ENCODE assay signal across 8 cellular contexts in genomic region chr3:45841701-45842491, GRCh38. TPM values are rescaled to one million over a fixed set of nuclear protein-coding genes. Genes with fewer than 3 reads are reported as not detected.
DNase-seq lines count a peak whose midpoint lies in the region; ATAC-seq lines count a peak whose summit lies in the region.

Gene LZTFL1, minus strand, starts transcription at chr3:45842119. Its CDS starts 128 bp downstream, at chr3:45841991.

- DNase-seq in DMS 273 treated with DMSO at 0.1 percent for 48 hours (lab: John Stamatoyannopoulos, UW) (peak; percentile 92), Kasumi-1 (lab: John Stamatoyannopoulos, UW) (peak; percentile 97 to 98), RPMI8226 (peak; percentile 98), fibroblast of peridontal ligament (ENCODE audit: extremely low read depth) (peak; percentile 99)
- DNase-seq in naive thymus-derived CD8-positive, alpha-beta T cell: peak; percentile 67 to 95 (median 90)

- POLR2A ChIA-PET in naive thymus-derived CD8-positive, alpha-beta T cell (lab: Charles Lee): interaction anchor here (0.8 to 0.9 kb wide), 2 partner anchors 49 to 148 kb away, joined by 3 read pairs; no protein-coding TSS in a partner anchor

- no peaks in the 10 kb centered on the region for H3K4me1 Mint-ChIP-seq in activated T-helper 17 cell treated with anti-CD3 and anti-CD28 coated beads, Interleukin-2, amount 50 U/mL, for 72 hours
- peaks cover 15 to 34% (median 18%) of the 10 kb centered on the region in 4 donors for H3K4me1 Mint-ChIP-seq in naive thymus-derived CD8-positive, alpha-beta T cell
- H3K4me1 Mint-ChIP-seq in stimulated activated memory B cell treated with anti-CD40 and anti-IgM and Interleukin-4, amounts not matched to agents 10 μg/mL and 1 μg/mL and 100 μg/mL, for 72 hours: peaks cover 12% of the 10 kb centered on the region

- peaks cover 3% of the 10 kb centered on the region for H3K27me3 Mint-ChIP-seq in activated T-helper 17 cell treated with anti-CD3 and anti-CD28 coated beads, Interleukin-2, amount 50 U/mL, for 72 hours
- H3K27me3 Mint-ChIP-seq in naive thymus-derived CD8-positive, alpha-beta T cell: peaks cover 0 to 2% (median 0%) of the 10 kb centered on the region in 5 donors
- H3K27me3 Mint-ChIP-seq in stimulated activated memory B cell treated with anti-CD40 and anti-IgM and Interleukin-4, amounts not matched to agents 10 μg/mL and 1 μg/mL and 100 μg/mL, for 72 hours: no peaks in the 10 kb centered on the region

- ATAC-seq in GM21737 (IDR thresholded peaks at IDR 0.05; ENCODE audit: unreplicated experiment): peak; percentile 84
- peak; percentile 96 for ATAC-seq in activated T-helper 17 cell treated with anti-CD3 and anti-CD28 coated beads, Interleukin-2, amount 50 U/mL, for 72 hours (replicated peaks)
- ATAC-seq in naive thymus-derived CD8-positive, alpha-beta T cell: peak; percentile 88 to 92
- ATAC-seq in stimulated activated memory B cell treated with anti-CD40 and anti-IgM and Interleukin-4, amounts not matched to agents 10 μg/mL and 1 μg/mL and 100 μg/mL, for 72 hours: peak; percentile 99

- no peaks in the 10 kb centered on the region for H3K9me3 Mint-ChIP-seq in activated T-helper 17 cell treated with anti-CD3 and anti-CD28 coated beads, Interleukin-2, amount 50 U/mL, for 72 hours
- H3K9me3 Mint-ChIP-seq in naive thymus-derived CD8-positive, alpha-beta T cell: no peaks in the 10 kb centered on the region
- H3K9me3 Mint-ChIP-seq in stimulated activated memory B cell treated with anti-CD40 and anti-IgM and Interleukin-4, amounts not matched to agents 10 μg/mL and 1 μg/mL and 100 μg/mL, for 72 hours: no peaks in the 10 kb centered on the region

- H3K4me3 Mint-ChIP-seq in activated T-helper 17 cell treated with anti-CD3 and anti-CD28 coated beads, Interleukin-2, amount 50 U/mL, for 72 hours: peak within 1 kb of the TSS; percentile 90
- peak within 1 kb of the TSS; percentile 92 to 99 (median 96) for H3K4me3 Mint-ChIP-seq in naive thymus-derived CD8-positive, alpha-beta T cell
- peak within 1 kb of the TSS; percentile 90 for H3K4me3 Mint-ChIP-seq in stimulated activated memory B cell treated with anti-CD40 and anti-IgM and Interleukin-4, amounts not matched to agents 10 μg/mL and 1 μg/mL and 100 μg/mL, for 72 hours

- peaks cover 6% of the 10 kb centered on the region for H3K36me3 Mint-ChIP-seq in activated T-helper 17 cell treated with anti-CD3 and anti-CD28 coated beads, Interleukin-2, amount 50 U/mL, for 72 hours (ENCODE audit: low read depth)
- peaks cover 0 to 9% (median 7%) of the 10 kb centered on the region in 3 donors for H3K36me3 Mint-ChIP-seq in naive thymus-derived CD8-positive, alpha-beta T cell
- peaks cover 2% of the 10 kb centered on the region for H3K36me3 Mint-ChIP-seq in stimulated activated memory B cell treated with anti-CD40 and anti-IgM and Interleukin-4, amounts not matched to agents 10 μg/mL and 1 μg/mL and 100 μg/mL, for 72 hours

- peak within 1 kb of the TSS; percentile 92 for H3K27ac Mint-ChIP-seq in activated T-helper 17 cell treated with anti-CD3 and anti-CD28 coated beads, Interleukin-2, amount 50 U/mL, for 72 hours
- peak within 1 kb of the TSS; percentile 85 to 99 (median 97) for H3K27ac Mint-ChIP-seq in naive thymus-derived CD8-positive, alpha-beta T cell
- H3K27ac Mint-ChIP-seq in stimulated activated memory B cell treated with anti-CD40 and anti-IgM and Interleukin-4, amounts not matched to agents 10 μg/mL and 1 μg/mL and 100 μg/mL, for 72 hours: peak within 1 kb of the TSS; percentile 89

RNA-seq across cellular contexts. Expression of gene LZTFL1, which starts in this region (rescaled TPM):
- total RNA-seq in activated T-helper 17 cell treated with anti-CD3 and anti-CD28 coated beads, Interleukin-2, amount 50 U/mL, for 72 hours: 1 to 10 TPM; 3.4 to 5.2 TPM
- 10 to 100 TPM in 1 of 2 experiments, 1 to 10 TPM in 1; 9.6 to 10.8 TPM for total RNA-seq in naive thymus-derived CD8-positive, alpha-beta T cell
- polyA plus RNA-seq in naive thymus-derived CD8-positive, alpha-beta T cell: 1 to 10 TPM; 7.5 to 9.7 (median 8.3) TPM

Comparison
In these comparisons a context has a peak if more than half of its experiments do, and no peak if none do; other contexts are left out.
1. Peak in every context shown above with its lines: DNase-seq and ATAC-seq.